10 cellular contexts compared by ENCODE assay signal in the genomic region with DNA sequence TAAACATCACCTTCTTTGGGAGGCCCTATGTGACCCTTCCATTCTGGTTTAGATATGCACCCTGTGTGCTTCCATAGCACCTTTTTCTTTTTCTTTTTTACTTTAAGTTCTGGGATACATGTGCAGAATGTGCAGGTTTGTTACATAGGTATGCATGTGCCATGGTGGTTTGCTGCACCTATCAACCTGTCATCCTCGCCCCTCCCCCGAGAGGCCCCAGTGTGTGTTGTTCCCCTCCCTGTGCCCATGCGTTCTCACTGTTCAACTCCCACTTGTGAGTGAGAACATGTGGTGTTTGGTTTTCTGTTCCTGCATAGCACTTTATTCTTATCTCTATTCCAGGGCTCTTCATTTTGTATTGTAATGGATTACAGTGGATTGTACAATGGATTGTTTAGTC. TPM values are rescaled to one million over a fixed set of nuclear protein-coding genes. Genes with fewer than 3 reads are reported as not detected.
DNase-seq lines count a peak whose midpoint lies in the region; ATAC-seq and TF ChIP-seq lines count a peak whose summit lies in the region.
"Not testable (repeated sequence)": the region's sequence is repeated elsewhere in the genome, so short reads cannot be mapped to it uniquely, and the experiment has no call there.
"Had no signal": no experiment of that assay in that cellular context is flagged by ENCODE, and none has a peak within 500 bp of the region (broad histone marks: within the 10 kb centered on the region; RNA-seq: fewer than 3 reads in every experiment).

No MANE protein-coding gene starts in this region.

- peak overlapping the region; percentile 22 for H3K27ac Mint-ChIP-seq in Calu3 (ENCODE audit: unreplicated experiment)
- H3K27ac Mint-ChIP-seq in activated CD4-positive, alpha-beta memory T cell treated with anti-CD3 and anti-CD28 coated beads for 36 hours = peak overlapping the region; percentile 100
- H3K27ac Mint-ChIP-seq in chondrocyte (ENCODE audit: unreplicated experiment) = not testable (repeated sequence)
- H3K27ac Mint-ChIP-seq in naive thymus-derived CD8-positive, alpha-beta T cell = peak overlapping the region; percentile 60 to 100 (median 99)

- H3K36me3 ChIP-seq in PC-3 (ENCODE audit: low read depth, low read length) = not testable (repeated sequence)

- H4K20me1 ChIP-seq in PC-3 (ENCODE audit: low read length) = not testable (repeated sequence)

- not testable (repeated sequence) for H3K27me3 ChIP-seq in PC-3 (ENCODE audit: low read length)

- peaks cover 17% of the 10 kb centered on the region; the same call in 1 of the 2 replicates for H3K4me1 ChIP-seq in PC-3 (ENCODE audit: insufficient read depth, low read length)

- DNase-seq in Calu3; PC-3; chondrocyte (ENCODE audit: low spot score); naive thymus-derived CD8-positive, alpha-beta T cell: not testable (repeated sequence)
- peak; percentile 55 for DNase-seq in activated CD4-positive, alpha-beta memory T cell treated with anti-CD3 and anti-CD28 coated beads for 36 hours
- peak; percentile 29 for DNase-seq in activated naive CD4-positive, alpha-beta T cell treated with Interleukin-2 at 50 U/mL for 16 hours
- peak; percentile 57 for DNase-seq in stimulated activated CD4-positive, alpha-beta T cell treated with anti-CD3 and anti-CD28 coated beads, Interleukin-15, amount 100 ng/mL, for 24 hours
- DNase-seq in stimulated activated naive CD8-positive, alpha-beta T cell treated with anti-CD3 and anti-CD28 coated beads, Interleukin-15, Interleukin-2, amounts not matched to agents 100 U/mL and 50 U/mL, for 24 hours = peak; percentile 45

- not testable (repeated sequence) for H3K9ac ChIP-seq in PC-3 (ENCODE audit: low read length)

- POLR2A ChIA-PET in PC-3 (lab: Charles Lee; ENCODE audit: unreplicated experiment) = not testable (repeated sequence)
- POLR2A ChIA-PET in activated CD4-positive, alpha-beta memory T cell treated with anti-CD3 and anti-CD28 coated beads for 36 hours (lab: Charles Lee) = interaction anchor here (0.8 kb wide), 1 partner anchor 57 kb away, joined by 6 read pairs; no protein-coding TSS in a partner anchor
- POLR2A ChIA-PET in naive thymus-derived CD8-positive, alpha-beta T cell (lab: Charles Lee) = interaction anchor here (1.2 kb wide), 1 partner anchor 57 kb away, joined by 3 read pairs; no protein-coding TSS in a partner anchor

- H3K4me1 Mint-ChIP-seq in Calu3 (ENCODE audit: low read depth, unreplicated experiment) (peaks cover 21% of the 10 kb centered on the region), chondrocyte (ENCODE audit: low read depth) (peaks cover 32% of the 10 kb centered on the region)
- H3K4me1 Mint-ChIP-seq in activated CD4-positive, alpha-beta memory T cell treated with anti-CD3 and anti-CD28 coated beads for 36 hours (ENCODE audit: low read depth) = peaks cover 72% of the 10 kb centered on the region
- H3K4me1 Mint-ChIP-seq in naive thymus-derived CD8-positive, alpha-beta T cell = peaks cover 37 to 89% (median 69%) of the 10 kb centered on the region in 4 donors

- not testable (repeated sequence) for H3K27me3 Mint-ChIP-seq in Calu3 (ENCODE audit: unreplicated experiment); activated CD4-positive, alpha-beta memory T cell treated with anti-CD3 and anti-CD28 coated beads for 36 hours; chondrocyte (ENCODE audit: low read depth); naive thymus-derived CD8-positive, alpha-beta T cell

- H3K4me3 Mint-ChIP-seq in Calu3 (ENCODE audit: low read depth, unreplicated experiment) (peak overlapping the region; percentile 20), chondrocyte (ENCODE audit: unreplicated experiment) (peak overlapping the region; percentile 3)
- H3K4me3 Mint-ChIP-seq in activated CD4-positive, alpha-beta memory T cell treated with anti-CD3 and anti-CD28 coated beads for 36 hours = peak overlapping the region; percentile 89
- peak overlapping the region; percentile 71 to 99 (median 96) for H3K4me3 Mint-ChIP-seq in naive thymus-derived CD8-positive, alpha-beta T cell

- H3K9me3 ChIP-seq in PC-3 (ENCODE audit: low read length) = not testable (repeated sequence)

- intact Hi-C loops in Calu3 (cut with micrococcal nuclease; ENCODE audit: unreplicated experiment); PC-3 (cut with micrococcal nuclease); activated CD4-positive, alpha-beta memory T cell treated with anti-CD3 and anti-CD28 coated beads for 36 hours (cut with micrococcal nuclease): not testable (repeated sequence)

- not testable (repeated sequence) for ATAC-seq in PC-3; naive thymus-derived CD8-positive, alpha-beta T cell; stimulated activated naive CD8-positive, alpha-beta T cell treated with anti-CD3 and anti-CD28 coated beads, Interleukin-15, Interleukin-2, amounts not matched to agents 100 U/mL and 50 U/mL, for 24 hours

- H3K36me3 Mint-ChIP-seq in Calu3 (ENCODE audit: insufficient read depth, unreplicated experiment) = peaks cover 22% of the 10 kb centered on the region
- H3K36me3 Mint-ChIP-seq in activated CD4-positive, alpha-beta memory T cell treated with anti-CD3 and anti-CD28 coated beads for 36 hours = peaks cover 16% of the 10 kb centered on the region
- not testable (repeated sequence) for H3K36me3 Mint-ChIP-seq in chondrocyte (ENCODE audit: low read depth)
- peaks cover 0 to 24% (median 3%) of the 10 kb centered on the region in 3 donors for H3K36me3 Mint-ChIP-seq in naive thymus-derived CD8-positive, alpha-beta T cell

- not testable (repeated sequence) for H3K4me3 ChIP-seq in PC-3 (ENCODE audit: low read length)

- not testable (repeated sequence) for H3K9me2 ChIP-seq in PC-3 (replicated peaks; ENCODE audit: low read length)

- peaks cover 79% of the 10 kb centered on the region for H3K79me2 ChIP-seq in PC-3 (ENCODE audit: low read length)

- TF ChIP-seq CTCF in Calu3 (IDR thresholded peaks at IDR 0.05; ENCODE audit: unreplicated experiment); PC-3 (conservative IDR thresholded peaks at IDR 0.05; ENCODE audit: low read depth, low read length); chondrocyte (IDR thresholded peaks at IDR 0.05): not testable (repeated sequence)

- H3K4me2 ChIP-seq in PC-3 (ENCODE audit: low read length) = peak overlapping the region; percentile 28; the same call in 1 of the 2 replicates

- not testable (repeated sequence) for H3K27ac ChIP-seq in PC-3 (ENCODE audit: low read length)

- BruUV-seq in Calu3 (replicated peaks; lab: Mats Ljungman, UMichigan); PC-3 (replicated peaks; lab: Mats Ljungman, UMichigan): not testable (repeated sequence)

- not testable (repeated sequence) for H3F3A ChIP-seq in PC-3 (ENCODE audit: low read length, unreplicated experiment)

- CTCF ChIA-PET in Calu3 (lab: Charles Lee); PC-3 (lab: Charles Lee): not testable (repeated sequence)
- CTCF ChIA-PET in activated CD4-positive, alpha-beta memory T cell treated with anti-CD3 and anti-CD28 coated beads for 36 hours (lab: Charles Lee) = interaction anchor here (0.6 to 1.4 kb wide), 2 partner anchors 25 to 57 kb away, joined by 4 read pairs; no protein-coding TSS in a partner anchor

- not testable (repeated sequence) for H2AFZ ChIP-seq in PC-3 (ENCODE audit: low read length)

- H3K9me3 Mint-ChIP-seq in Calu3 (ENCODE audit: low read depth, unreplicated experiment); activated CD4-positive, alpha-beta memory T cell treated with anti-CD3 and anti-CD28 coated beads for 36 hours; chondrocyte (ENCODE audit: low read depth); naive thymus-derived CD8-positive, alpha-beta T cell: not testable (repeated sequence)

RNA-seq across cellular contexts. Expression of a gene that starts 2.3 kb away (rescaled TPM):
- total RNA-seq in Calu3 (2022) (25.1 and 28.4 TPM in 2 replicates), PC-3 (2014; rRNA removed) (27.8 and 34.8 TPM in 2 replicates), chondrocyte (23.1 to 36.9 TPM (median 26.1 TPM) in 3 replicates)
- total RNA-seq in activated CD4-positive, alpha-beta memory T cell treated with anti-CD3 and anti-CD28 coated beads for 36 hours = 10 to 100 TPM; 29.4 to 32.2 TPM
- 10 to 100 TPM; 59.8 to 67.9 TPM for total RNA-seq in naive thymus-derived CD8-positive, alpha-beta T cell
- polyA plus RNA-seq in naive thymus-derived CD8-positive, alpha-beta T cell = 10 to 100 TPM; 20.4 to 26.0 (median 24.9) TPM

RNA-seq across cellular contexts. Expression of a gene that starts 18.2 kb away (rescaled TPM):
- total RNA-seq in Calu3 (2022) (not detected in 2 replicates), PC-3 (2014; rRNA removed) (not detected in 2 replicates), chondrocyte (0.27 to 0.59 TPM in 2 of 3 replicates, not detected in the other)
- under 1 TPM; 0.94 to 0.97 TPM for total RNA-seq in activated CD4-positive, alpha-beta memory T cell treated with anti-CD3 and anti-CD28 coated beads for 36 hours
- total RNA-seq in naive thymus-derived CD8-positive, alpha-beta T cell = 1 to 10 TPM; 1.5 to 2.0 TPM
- polyA plus RNA-seq in naive thymus-derived CD8-positive, alpha-beta T cell = 1 to 10 TPM in 2 of 3 donors, under 1 TPM in 1; 0.09 to 6.5 (median 2.7) TPM
- total RNA-seq: H7 had no signal

RNA-seq across cellular contexts. Expression of a gene that starts 39.1 kb away (rescaled TPM):
- total RNA-seq in Calu3 (2022) (0.47 TPM in 1 of 2 replicates, not detected in the other), PC-3 (2014; rRNA removed) (0.51 TPM in 1 of 2 replicates, not detected in the other), chondrocyte (0.65 to 1.1 TPM (median 0.99 TPM) in 3 replicates)
- 1 to 10 TPM; 1.2 TPM for total RNA-seq in activated CD4-positive, alpha-beta memory T cell treated with anti-CD3 and anti-CD28 coated beads for 36 hours
- total RNA-seq in naive thymus-derived CD8-positive, alpha-beta T cell = 1 to 10 TPM; 1.4 to 2.9 TPM
- polyA plus RNA-seq in naive thymus-derived CD8-positive, alpha-beta T cell = under 1 TPM; 0.39 to 0.82 (median 0.60) TPM
- total RNA-seq: gastrocnemius medialis, H7 had no signal

RNA-seq across cellular contexts. Expression of a gene that starts 51.8 kb away (rescaled TPM):
- total RNA-seq in Calu3 (2022) (12.6 and 13.4 TPM in 2 replicates), PC-3 (2014; rRNA removed) (6.9 and 10.0 TPM in 2 replicates), chondrocyte (21.1 to 24.0 TPM (median 23.4 TPM) in 3 replicates)
- 10 to 100 TPM; 16.7 to 17.1 TPM for total RNA-seq in activated CD4-positive, alpha-beta memory T cell treated with anti-CD3 and anti-CD28 coated beads for 36 hours
- 10 to 100 TPM; 26.6 to 27.1 TPM for total RNA-seq in naive thymus-derived CD8-positive, alpha-beta T cell
- polyA plus RNA-seq in naive thymus-derived CD8-positive, alpha-beta T cell = 10 to 100 TPM in 1 of 3 donors, 1 to 10 TPM in 2; 6.7 to 14.4 (median 9.7) TPM

Comparison
In these comparisons a context has a peak if more than half of its experiments do, and no peak if none do; other contexts are left out.
1. H3K4me3 Mint-ChIP-seq: peak in every context shown above with its lines; median percentile 96 in naive thymus-derived CD8-positive, alpha-beta T cell; 89 in activated CD4-positive, alpha-beta memory T cell treated with anti-CD3 and anti-CD28 coated beads for 36 hours; 20 in Calu3; 3 in chondrocyte.